22 cellular contexts compared by ENCODE assay signal in the genomic region with DNA sequence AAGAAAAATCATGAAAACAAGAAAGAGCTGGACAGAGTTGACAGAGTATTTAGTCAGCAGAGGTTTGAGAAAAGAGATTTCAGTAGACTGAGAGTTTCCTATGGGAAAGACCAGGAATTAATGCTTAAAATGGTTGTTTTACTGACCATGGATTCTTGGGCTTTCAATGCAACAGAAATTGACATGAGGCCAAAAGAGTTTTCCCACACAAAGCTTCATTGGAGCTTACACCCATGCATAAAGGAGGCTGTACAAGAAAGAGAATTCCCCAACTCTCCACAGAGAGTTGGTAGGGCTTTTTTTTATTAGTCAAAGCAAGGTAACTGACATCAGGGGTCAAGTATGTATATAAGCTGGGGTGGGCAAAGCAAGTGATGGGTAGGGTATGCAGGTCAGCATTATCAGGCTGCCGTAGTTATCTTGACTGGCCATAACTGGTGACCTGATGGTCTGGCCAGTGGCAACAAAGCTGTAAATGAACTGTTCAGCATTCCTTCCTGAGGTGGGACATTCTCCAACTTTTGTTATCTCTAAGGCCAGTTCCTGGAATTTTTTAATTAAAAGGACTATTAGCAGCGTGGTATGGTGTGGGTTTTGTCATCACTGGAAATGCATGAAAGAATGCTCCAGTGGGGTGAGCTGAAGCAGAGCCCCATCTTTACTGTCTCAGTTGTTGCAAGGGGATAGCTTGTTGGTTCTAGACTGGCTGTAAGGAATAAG.
A peak's percentile ranks its signal among the peaks of the same experiment; 100 is the strongest.
DNase-seq lines count a peak whose midpoint lies in the region; FAIRE-seq and TF ChIP-seq lines count a peak whose summit lies in the region.
"Had no signal": no experiment of that assay in that cellular context is flagged by ENCODE, and none has a peak within 500 bp of the region (broad histone marks: within the 10 kb centered on the region; RNA-seq: fewer than 3 reads in every experiment).

No MANE protein-coding gene starts in this region.

- peak overlapping the region; percentile 27 for H3K27ac Mint-ChIP-seq in neural crest cell (ENCODE audit: unreplicated experiment)
- H3K27ac Mint-ChIP-seq in activated naive CD8-positive, alpha-beta T cell treated with anti-CD3 and anti-CD28 coated beads for 36 hours, result no peak overlapping the region
- H3K27ac Mint-ChIP-seq: CD8-positive, alpha-beta T cell; T-helper 1 cell treated with Interleukin-12 subunit alpha and Interleukin-12 subunit beta and Interleukin-4 antibody, amounts not matched to agents 30 μg/mL and 1 μg/mL, for 36 hours had no signal

- peaks cover 4% of the 10 kb centered on the region for H3K9me3 Mint-ChIP-seq in neural crest cell
- H3K9me3 Mint-ChIP-seq in activated naive CD8-positive, alpha-beta T cell treated with anti-CD3 and anti-CD28 coated beads for 36 hours, result no peaks in the 10 kb centered on the region

- DNase-seq in ELF-1 (ENCODE audit: low read depth, low spot score) (peak; percentile 4), RCC 7860 (ENCODE audit: low spot score) (peak; percentile 30), choroid plexus epithelial cell (ENCODE audit: low read depth) (peak; percentile 21), neural crest cell (ENCODE audit: low read depth, low spot score) (no peak), GM10266 (ENCODE audit: extremely low spot score) (no peak), Ammon's horn (ENCODE audit: low spot score) (no peak), NCI-H446 (lab: John Stamatoyannopoulos, UW) (no peak)
- DNase-seq in activated naive CD8-positive, alpha-beta T cell treated with anti-CD3 and anti-CD28 coated beads for 36 hours, result no peak
- DNase-seq: C1 segment of cervical spinal cord; Calu3; CD8-positive, alpha-beta T cell; GOT3; Karpas-422; MM.1S; NCI-H1048; NCI-H1417 treated with DMSO at 0.1 percent for 48 hours; NCI-H187 treated with DMSO at 0.1 percent for 48 hours; NCI-H2107; NCI-H510A; SJCRH30 had no signal

- no peaks in the 10 kb centered on the region for H3K27me3 Mint-ChIP-seq in neural crest cell (ENCODE audit: low read depth)
- H3K27me3 Mint-ChIP-seq in activated naive CD8-positive, alpha-beta T cell treated with anti-CD3 and anti-CD28 coated beads for 36 hours, result no peaks in the 10 kb centered on the region

- H3K4me3 Mint-ChIP-seq in neural crest cell, result no peak overlapping the region
- H3K4me3 Mint-ChIP-seq in activated naive CD8-positive, alpha-beta T cell treated with anti-CD3 and anti-CD28 coated beads for 36 hours, result no peak overlapping the region
- H3K4me3 Mint-ChIP-seq: CD8-positive, alpha-beta T cell; T-helper 1 cell treated with Interleukin-12 subunit alpha and Interleukin-12 subunit beta and Interleukin-4 antibody, amounts not matched to agents 30 μg/mL and 1 μg/mL, for 36 hours had no signal

- TF ChIP-seq CTCF in choroid plexus epithelial cell (conservative IDR thresholded peaks at IDR 0.05; ENCODE audit: low read depth, low read length) (no peak), neural crest cell (conservative IDR thresholded peaks at IDR 0.05) (no peak), GM10266 (IDR thresholded peaks at IDR 0.05; ENCODE audit: control insufficient read depth, insufficient read depth, low read depth, missing control alignments) (no peak)

- no peaks in the 10 kb centered on the region for H3K4me1 Mint-ChIP-seq in neural crest cell
- no peaks in the 10 kb centered on the region for H3K4me1 Mint-ChIP-seq in activated naive CD8-positive, alpha-beta T cell treated with anti-CD3 and anti-CD28 coated beads for 36 hours

- no peak for FAIRE-seq in RCC 7860 (lab: Jason Lieb, UNC)
- FAIRE-seq: GM12891 had no signal

- no peak overlapping the region for H3K4me3 ChIP-seq in choroid plexus epithelial cell (ENCODE audit: low read depth, low read length)
- H3K4me3 ChIP-seq: SJCRH30 had no signal

- no peaks in the 10 kb centered on the region for H3K36me3 Mint-ChIP-seq in neural crest cell (ENCODE audit: low read depth)
- no peaks in the 10 kb centered on the region for H3K36me3 Mint-ChIP-seq in activated naive CD8-positive, alpha-beta T cell treated with anti-CD3 and anti-CD28 coated beads for 36 hours
- H3K36me3 Mint-ChIP-seq: CD8-positive, alpha-beta T cell had no signal

Comparison
In these comparisons a context has a peak if more than half of its experiments do, and no peak if none do; other contexts are left out.
1. DNase-seq: peak in ELF-1 (single experiment), RCC 7860 (single experiment) and choroid plexus epithelial cell (single experiment); none in neural crest cell (single experiment), activated naive CD8-positive, alpha-beta T cell treated with anti-CD3 and anti-CD28 coated beads for 36 hours (single experiment), GM10266 (single experiment), Ammon's horn (single experiment) and NCI-H446 (0 of 2).